ENCODE assay signal across 14 cellular contexts in the genomic region with DNA sequence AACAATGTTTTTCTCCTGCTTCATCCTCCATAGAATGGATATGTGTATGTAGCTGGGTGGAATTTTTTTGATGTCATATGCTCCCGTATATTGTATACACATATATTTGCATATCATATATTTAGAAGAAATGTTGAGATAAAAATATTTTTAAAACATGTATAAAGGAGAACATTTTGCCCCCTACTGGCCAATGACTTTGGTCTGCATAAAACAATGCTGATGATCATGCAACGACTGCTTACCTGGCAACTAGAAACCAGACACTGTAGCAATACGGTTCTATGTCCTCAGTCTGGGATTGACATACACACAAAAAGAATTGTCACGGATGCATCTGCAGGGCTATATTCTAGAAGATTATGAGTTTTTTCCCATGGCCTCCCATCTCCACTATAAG.
DNase-seq lines count a peak whose midpoint lies in the region; ATAC-seq, FAIRE-seq and TF ChIP-seq lines count a peak whose summit lies in the region.
"Had no signal": no experiment of that assay in that cellular context is flagged by ENCODE, and none has a peak within 500 bp of the region (broad histone marks: within the 10 kb centered on the region; RNA-seq: fewer than 3 reads in every experiment).

No MANE protein-coding gene starts in this region.

- H2AFZ ChIP-seq in Loucy (ENCODE audit: low read length) (no peak overlapping the region), astrocyte (ENCODE audit: low read depth, low read length) (no peak overlapping the region)

- DNase-seq in ELR (ENCODE audit: low read depth), result peak; percentile 2
- no peak for DNase-seq in astrocyte (ENCODE audit: low read depth)
- no peak for DNase-seq in left lobe of liver (ENCODE audit: low spot score)
- no peak for DNase-seq in 8988T
- DNase-seq in AG08396 (ENCODE audit: low spot score), result no peak
- DNase-seq: CD4-positive, CD25-positive, alpha-beta regulatory T cell; GOT3; NCI-H2171; retina; SHP77 had no signal

- no peak overlapping the region for H3K4me3 Mint-ChIP-seq in astrocyte (ENCODE audit: unreplicated experiment)
- H3K4me3 Mint-ChIP-seq: CD4-positive, CD25-positive, alpha-beta regulatory T cell had no signal

- H3K27me3 ChIP-seq in Loucy (ENCODE audit: insufficient read depth, low read length, poor library complexity, severe bottlenecking) (no peaks in the 10 kb centered on the region), astrocyte (ENCODE audit: insufficient read depth, low read length) (no peaks in the 10 kb centered on the region)

- H3K4me2 ChIP-seq in Loucy (ENCODE audit: low read depth, low read length, poor library complexity, severe bottlenecking), result no peak overlapping the region
- no peak overlapping the region for H3K4me2 ChIP-seq in astrocyte (ENCODE audit: low read length)

- H3F3A ChIP-seq in Loucy (ENCODE audit: low read depth), result no peaks in the 10 kb centered on the region

- H3K9me2 ChIP-seq in Loucy (replicated peaks; ENCODE audit: low read depth, low read length), result no peaks in the 10 kb centered on the region

- no peak overlapping the region for H3K27ac Mint-ChIP-seq in astrocyte (ENCODE audit: unreplicated experiment)
- H3K27ac Mint-ChIP-seq: CD4-positive, CD25-positive, alpha-beta regulatory T cell had no signal

- no peaks in the 10 kb centered on the region for H3K36me3 Mint-ChIP-seq in astrocyte (ENCODE audit: low read depth, unreplicated experiment)
- H3K36me3 Mint-ChIP-seq: CD4-positive, CD25-positive, alpha-beta regulatory T cell had no signal

- TF ChIP-seq CTCF in Loucy (conservative IDR thresholded peaks at IDR 0.05; ENCODE audit: low read length), result peak; percentile 33
- TF ChIP-seq CTCF in astrocyte (IDR thresholded peaks at IDR 0.05; ENCODE audit: insufficient read depth, low read depth, low read length), result peak; percentile 42

- H3K36me3 ChIP-seq in Loucy (ENCODE audit: insufficient read depth, low read length) (no peaks in the 10 kb centered on the region), astrocyte (ENCODE audit: insufficient read depth, low read length) (no peaks in the 10 kb centered on the region)

- H3K4me3 ChIP-seq in Loucy (ENCODE audit: low read length, poor library complexity, severe bottlenecking), result no peak overlapping the region
- no peak overlapping the region for H3K4me3 ChIP-seq in astrocyte (ENCODE audit: insufficient read depth, low read depth, low read length)
- H3K4me3 ChIP-seq: mucosa of descending colon had no signal

- H3K9me3 ChIP-seq in Loucy (ENCODE audit: insufficient read depth, low read depth, low read length), result no peaks in the 10 kb centered on the region
- H3K9me3 ChIP-seq in astrocyte (ENCODE audit: insufficient read depth, low read depth, low read length), result no peaks in the 10 kb centered on the region
- H3K9me3 ChIP-seq: mucosa of descending colon had no signal

- H3K9ac ChIP-seq in Loucy (ENCODE audit: low read depth, low read length, poor library complexity, severe bottlenecking) (no peak overlapping the region), astrocyte (ENCODE audit: low read length) (no peak overlapping the region)

- no peak overlapping the region for H3K27ac ChIP-seq in astrocyte (ENCODE audit: low read depth, low read length)

- no peaks in the 10 kb centered on the region for H4K20me1 ChIP-seq in Loucy (ENCODE audit: insufficient read depth, low read length, poor library complexity, severe bottlenecking)
- H4K20me1 ChIP-seq in astrocyte (ENCODE audit: insufficient read depth, low read length), result no peaks in the 10 kb centered on the region

- ATAC-seq in left lobe of liver (peak; percentile 72), GM18870 (IDR thresholded peaks at IDR 0.05; ENCODE audit: unreplicated experiment) (no peak), GM21529 (IDR thresholded peaks at IDR 0.05; ENCODE audit: unreplicated experiment) (no peak)
- ATAC-seq: mucosa of descending colon had no signal

- peaks cover 7% of the 10 kb centered on the region for H3K4me1 Mint-ChIP-seq in astrocyte (ENCODE audit: low read depth, unreplicated experiment)
- H3K4me1 Mint-ChIP-seq: CD4-positive, CD25-positive, alpha-beta regulatory T cell had no signal

- no peak for FAIRE-seq in astrocyte (lab: Jason Lieb, UNC)

- H3K79me2 ChIP-seq in Loucy (ENCODE audit: insufficient read depth, low read length), result no peaks in the 10 kb centered on the region
- no peaks in the 10 kb centered on the region for H3K79me2 ChIP-seq in astrocyte (ENCODE audit: insufficient read depth, low read length)

- H3K27me3 Mint-ChIP-seq in astrocyte (ENCODE audit: low read depth, unreplicated experiment), result no peaks in the 10 kb centered on the region
- H3K27me3 Mint-ChIP-seq: CD4-positive, CD25-positive, alpha-beta regulatory T cell had no signal

- H3K4me1 ChIP-seq in Loucy (ENCODE audit: insufficient read depth, low read length, poor library complexity, severe bottlenecking), result no peaks in the 10 kb centered on the region
- no peaks in the 10 kb centered on the region for H3K4me1 ChIP-seq in astrocyte (ENCODE audit: insufficient read depth, low read length)

- H3K9me3 Mint-ChIP-seq in astrocyte (ENCODE audit: unreplicated experiment), result no peaks in the 10 kb centered on the region
